In the genomic region with DNA sequence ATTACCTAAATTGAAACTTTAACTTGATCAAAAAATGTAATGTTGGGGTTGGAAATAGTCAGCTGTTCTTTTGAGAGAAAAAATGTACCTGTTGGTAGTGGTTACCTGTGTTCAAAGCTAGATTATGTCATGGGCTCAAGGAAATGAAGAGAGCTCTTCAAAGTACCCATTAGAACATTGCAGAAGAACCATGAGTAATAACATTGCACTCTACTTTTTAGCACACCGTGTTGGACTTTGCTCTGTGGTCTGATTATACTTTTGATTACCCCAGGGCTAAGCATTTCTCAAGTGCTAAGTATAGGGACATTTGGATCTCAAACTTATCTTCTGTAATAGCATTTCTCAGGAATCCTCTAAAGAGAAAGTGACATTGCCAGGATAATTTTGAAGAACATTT, we compare ENCODE assay signal across 33 cellular contexts.
"Had no signal": no experiment of that assay in that cellular context is flagged by ENCODE, and none has a peak within 500 bp of the region (broad histone marks: within the 10 kb centered on the region; RNA-seq: fewer than 3 reads in every experiment).

No MANE protein-coding gene starts in this region.

- ATAC-seq: activated CD8-positive, alpha-beta T cell treated with anti-CD3 and anti-CD28 coated beads for 36 hours; PC-3; T-cell; T-helper 17 cell had no signal

- DNase-seq: activated B cell treated with CpG ODN at 0.5 μM for 24 hours; activated CD4-positive, alpha-beta T cell treated with anti-CD3 and anti-CD28 coated beads for 4 hours; activated CD4-positive, CD25-positive, alpha-beta regulatory T cell treated with anti-CD3 and anti-CD28 coated beads, Interleukin-2, amount 50 U/mL, for 72 hours; activated CD8-positive, alpha-beta T cell treated with anti-CD3 and anti-CD28 coated beads for 36 hours; activated gamma-delta T cell; activated naive CD4-positive, alpha-beta T cell treated with Interleukin-2 at 50 U/mL for 16 hours; activated naive CD8-positive, alpha-beta T cell treated with anti-CD3 and anti-CD28 coated beads, Interleukin-2, amount 10 ng/mL, durations not matched to agents 7 days and 5 days; activated T-cell treated with anti-CD3 and anti-CD28 coated beads, Interleukin-2, amount 50 U/mL, for 1 hour; amygdala; caudate nucleus; Karpas-422; KBM-7; MM.1S; MV-4-11; NCI-H1092; NCI-H1436 treated with DMSO at 0.1 percent for 48 hours; NCI-H1694 treated with DMSO at 0.1 percent for 48 hours; NCI-H2029 treated with DMSO at 0.1 percent for 48 hours; NCI-H2107; NCI-H2171; NCI-H510A; NCI-H526; NCI-H748 treated with DMSO at 0.1 percent for 48 hours; NK-92 treated with Interleukin-12 subunit alpha and Interleukin-12 subunit beta, amount 100 ng/mL, for 24 hours; PC-3; Peyer's patch; RPMI8226; SHP77 treated with DMSO at 0.1 percent for 48 hours; SK-N-SH; T-cell; T-helper 17 cell had no signal

- H3K4me3 ChIP-seq: ascending aorta, Peyer's patch, SJSA1 had no signal
